31 cellular contexts compared by ENCODE assay signal in the genomic region with DNA sequence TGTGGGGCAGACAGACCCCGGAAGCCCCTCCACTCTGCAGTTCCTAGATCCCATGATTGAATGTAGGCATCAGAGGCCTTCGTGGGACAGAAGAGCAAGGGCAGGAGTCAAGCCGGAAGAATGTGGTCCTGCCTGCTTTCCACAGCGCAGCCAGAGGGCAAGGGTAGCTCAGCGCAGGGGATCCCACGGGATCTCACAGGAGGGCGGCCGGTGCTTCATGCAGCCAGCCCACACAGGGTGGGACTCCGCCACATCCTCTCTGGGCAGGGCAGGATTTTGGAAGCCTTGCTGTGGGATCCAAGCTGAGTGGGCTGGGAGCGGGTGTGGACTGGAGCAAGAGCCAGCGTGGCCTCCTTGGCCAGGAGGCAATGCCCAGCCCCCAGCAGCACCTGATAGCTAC. TPM values are rescaled to one million over a fixed set of nuclear protein-coding genes. Genes with fewer than 3 reads are reported as not detected.
"Had no signal": no experiment of that assay in that cellular context is flagged by ENCODE, and none has a peak within 500 bp of the region (broad histone marks: within the 10 kb centered on the region; RNA-seq: fewer than 3 reads in every experiment).

No MANE protein-coding gene starts in this region.

- H3K27ac Mint-ChIP-seq: activated CD4-positive, alpha-beta T cell treated with anti-CD3 and anti-CD28 coated beads for 36 hours; activated naive CD4-positive, alpha-beta T cell treated with anti-CD3 and anti-CD28 coated beads, Interleukin-2, amount 10 ng/mL, durations not matched to agents 7 days and 5 days; activated T-cell treated with anti-CD3 and anti-CD28 coated beads, Interleukin-2, amount 50 U/mL, for 72 hours; brain; naive B cell; stimulated activated naive B cell treated with anti-CD40 and anti-IgM and Interleukin-4, amounts not matched to agents 10 μg/mL and 1 μg/mL and 100 μg/mL, for 72 hours; T-helper 2 cell treated with Interferon-gamma antibody and Interleukin-4, amounts not matched to agents 5 μg/mL and 100 μg/mL, for 36 hours had no signal

- H3K9me3 ChIP-seq: ascending aorta, heart left ventricle, left lung, psoas muscle, stomach, transverse colon had no signal

- H3K9me3 Mint-ChIP-seq: activated naive CD4-positive, alpha-beta T cell treated with anti-CD3 and anti-CD28 coated beads, Interleukin-2, amount 10 ng/mL, durations not matched to agents 7 days and 5 days; activated naive CD8-positive, alpha-beta T cell treated with anti-CD3 and anti-CD28 coated beads, Interleukin-2, amount 10 ng/mL, durations not matched to agents 7 days and 5 days; activated T-cell treated with anti-CD3 and anti-CD28 coated beads, Interleukin-2, amount 50 U/mL, for 72 hours; effector memory CD8-positive, alpha-beta T cell; naive B cell; neural crest cell; stimulated activated naive B cell treated with anti-CD40 and anti-IgM and Interleukin-4, amounts not matched to agents 10 μg/mL and 1 μg/mL and 100 μg/mL, for 72 hours; T-helper 2 cell treated with Interferon-gamma antibody and Interleukin-4, amounts not matched to agents 5 μg/mL and 100 μg/mL, for 36 hours had no signal

- H3K4me3 Mint-ChIP-seq: activated CD4-positive, alpha-beta T cell treated with anti-CD3 and anti-CD28 coated beads for 36 hours; activated naive CD4-positive, alpha-beta T cell treated with anti-CD3 and anti-CD28 coated beads, Interleukin-2, amount 10 ng/mL, durations not matched to agents 7 days and 5 days; activated naive CD8-positive, alpha-beta T cell treated with anti-CD3 and anti-CD28 coated beads, Interleukin-2, amount 10 ng/mL, durations not matched to agents 7 days and 5 days; activated T-cell treated with anti-CD3 and anti-CD28 coated beads, Interleukin-2, amount 50 U/mL, for 72 hours; brain; effector memory CD8-positive, alpha-beta T cell; naive B cell; neural crest cell; stimulated activated naive B cell treated with anti-CD40 and anti-IgM and Interleukin-4, amounts not matched to agents 10 μg/mL and 1 μg/mL and 100 μg/mL, for 72 hours; T-helper 2 cell treated with Interferon-gamma antibody and Interleukin-4, amounts not matched to agents 5 μg/mL and 100 μg/mL, for 36 hours had no signal

- H3K9ac ChIP-seq: parathyroid adenoma had no signal

- H3K27ac ChIP-seq: ascending aorta, cardiac muscle cell, heart left ventricle, left lung, parathyroid adenoma, psoas muscle, stomach, transverse colon had no signal

- H3K4me1 Mint-ChIP-seq: activated CD4-positive, alpha-beta T cell treated with anti-CD3 and anti-CD28 coated beads for 36 hours; activated naive CD4-positive, alpha-beta T cell treated with anti-CD3 and anti-CD28 coated beads, Interleukin-2, amount 10 ng/mL, durations not matched to agents 7 days and 5 days; activated naive CD8-positive, alpha-beta T cell treated with anti-CD3 and anti-CD28 coated beads, Interleukin-2, amount 10 ng/mL, durations not matched to agents 7 days and 5 days; brain; naive B cell; stimulated activated naive B cell treated with anti-CD40 and anti-IgM and Interleukin-4, amounts not matched to agents 10 μg/mL and 1 μg/mL and 100 μg/mL, for 72 hours had no signal

- H2AFZ ChIP-seq: parathyroid adenoma had no signal

- H3K4me2 ChIP-seq: smooth muscle cell had no signal

- H3K27me3 Mint-ChIP-seq: activated CD4-positive, alpha-beta T cell treated with anti-CD3 and anti-CD28 coated beads for 36 hours; activated naive CD4-positive, alpha-beta T cell treated with anti-CD3 and anti-CD28 coated beads, Interleukin-2, amount 10 ng/mL, durations not matched to agents 7 days and 5 days; activated naive CD8-positive, alpha-beta T cell treated with anti-CD3 and anti-CD28 coated beads, Interleukin-2, amount 10 ng/mL, durations not matched to agents 7 days and 5 days; brain; effector memory CD8-positive, alpha-beta T cell; naive B cell; stimulated activated naive B cell treated with anti-CD40 and anti-IgM and Interleukin-4, amounts not matched to agents 10 μg/mL and 1 μg/mL and 100 μg/mL, for 72 hours had no signal

- H3K36me3 ChIP-seq: transverse colon had no signal

- H3K79me2 ChIP-seq: parathyroid adenoma had no signal

- H3K27me3 ChIP-seq: ascending aorta, cardiac muscle cell, heart left ventricle, left lung, stomach, transverse colon had no signal

- DNase-seq: activated CD4-positive, alpha-beta T cell treated with anti-CD3 and anti-CD28 coated beads for 36 hours; activated CD4-positive, CD25-positive, alpha-beta regulatory T cell; activated effector memory CD4-positive, alpha-beta T cell treated with Interleukin-2 at 50 U/mL for 16 hours; activated naive CD4-positive, alpha-beta T cell treated with anti-CD3 and anti-CD28 coated beads, Interleukin-2, amount 10 ng/mL, durations not matched to agents 7 days and 5 days; activated naive CD8-positive, alpha-beta T cell treated with anti-CD3 and anti-CD28 coated beads, Interleukin-2, amount 10 ng/mL, durations not matched to agents 7 days and 5 days; activated T-cell treated with anti-CD3 and anti-CD28 coated beads for 4 hours; activated T-cell treated with anti-CD3 and anti-CD28 coated beads, Interleukin-2, amount 50 U/mL, for 72 hours; cortex of kidney; effector memory CD8-positive, alpha-beta T cell; erythroblast; kidney glomerular epithelial cell; left lung; naive B cell; occipital lobe; stimulated activated CD4-positive, alpha-beta T cell treated with anti-CD3 and anti-CD28 coated beads, Interleukin-1b, Interleukin-23, amount 100 ng/mL, for 48 hours; stimulated activated CD4-positive, alpha-beta T cell treated with anti-CD3 and anti-CD28 coated beads, Interleukin-4, amount 100 ng/mL, for 4 hours; stimulated activated CD8-positive, alpha-beta memory T cell treated with anti-CD3 and anti-CD28 coated beads, Interleukin-4, amount 100 ng/mL, for 48 hours; stimulated activated naive B cell treated with anti-CD40 and anti-IgM and Interleukin-4, amounts not matched to agents 10 μg/mL and 1 μg/mL and 100 μg/mL, for 72 hours; stomach; T-helper 1 cell; transverse colon had no signal

- H3K4me3 ChIP-seq: ascending aorta, cardiac muscle cell, heart left ventricle, left lung, psoas muscle, smooth muscle cell, stomach, transverse colon had no signal

- H3K4me1 ChIP-seq: ascending aorta, left lung, parathyroid adenoma, psoas muscle, stomach, transverse colon had no signal

RNA-seq across cellular contexts. Expression of a gene that starts 54.0 kb away (rescaled TPM):
- total RNA-seq: ascending aorta, fibroblast of lung, psoas muscle, stomach, transverse colon had no signal
- polyA plus RNA-seq: fibroblast of lung, heart left ventricle, psoas muscle, smooth muscle cell, stomach had no signal
